1 cellular context compared by ENCODE assay signal in the genomic region with DNA sequence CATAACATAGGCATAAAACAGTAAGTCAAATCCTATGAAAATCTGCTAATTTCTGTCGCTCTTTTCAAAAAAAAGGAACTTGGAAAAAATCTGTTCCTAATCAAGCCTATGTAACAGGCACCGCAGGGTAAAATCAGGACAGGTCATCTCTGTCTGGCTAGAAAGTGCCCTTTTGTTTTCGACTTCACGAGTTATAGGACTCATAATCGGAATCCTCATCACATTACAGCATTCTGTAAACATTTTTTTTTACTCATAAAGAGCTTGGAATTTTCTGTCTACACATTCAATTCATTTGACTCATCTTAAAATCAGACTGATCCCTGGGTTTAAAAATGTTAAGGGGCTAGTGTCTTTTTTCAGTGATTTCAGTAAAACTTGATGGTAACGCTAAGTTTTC.
TF ChIP-seq lines count a peak whose summit lies in the region.

No MANE protein-coding gene starts in this region.

TF ChIP-seq in GM23338, 12 proteins besides CTCF, POLR2A, EP300 and RAD21 (continued from another document):
- TF ChIP-seq, protein P1, sequence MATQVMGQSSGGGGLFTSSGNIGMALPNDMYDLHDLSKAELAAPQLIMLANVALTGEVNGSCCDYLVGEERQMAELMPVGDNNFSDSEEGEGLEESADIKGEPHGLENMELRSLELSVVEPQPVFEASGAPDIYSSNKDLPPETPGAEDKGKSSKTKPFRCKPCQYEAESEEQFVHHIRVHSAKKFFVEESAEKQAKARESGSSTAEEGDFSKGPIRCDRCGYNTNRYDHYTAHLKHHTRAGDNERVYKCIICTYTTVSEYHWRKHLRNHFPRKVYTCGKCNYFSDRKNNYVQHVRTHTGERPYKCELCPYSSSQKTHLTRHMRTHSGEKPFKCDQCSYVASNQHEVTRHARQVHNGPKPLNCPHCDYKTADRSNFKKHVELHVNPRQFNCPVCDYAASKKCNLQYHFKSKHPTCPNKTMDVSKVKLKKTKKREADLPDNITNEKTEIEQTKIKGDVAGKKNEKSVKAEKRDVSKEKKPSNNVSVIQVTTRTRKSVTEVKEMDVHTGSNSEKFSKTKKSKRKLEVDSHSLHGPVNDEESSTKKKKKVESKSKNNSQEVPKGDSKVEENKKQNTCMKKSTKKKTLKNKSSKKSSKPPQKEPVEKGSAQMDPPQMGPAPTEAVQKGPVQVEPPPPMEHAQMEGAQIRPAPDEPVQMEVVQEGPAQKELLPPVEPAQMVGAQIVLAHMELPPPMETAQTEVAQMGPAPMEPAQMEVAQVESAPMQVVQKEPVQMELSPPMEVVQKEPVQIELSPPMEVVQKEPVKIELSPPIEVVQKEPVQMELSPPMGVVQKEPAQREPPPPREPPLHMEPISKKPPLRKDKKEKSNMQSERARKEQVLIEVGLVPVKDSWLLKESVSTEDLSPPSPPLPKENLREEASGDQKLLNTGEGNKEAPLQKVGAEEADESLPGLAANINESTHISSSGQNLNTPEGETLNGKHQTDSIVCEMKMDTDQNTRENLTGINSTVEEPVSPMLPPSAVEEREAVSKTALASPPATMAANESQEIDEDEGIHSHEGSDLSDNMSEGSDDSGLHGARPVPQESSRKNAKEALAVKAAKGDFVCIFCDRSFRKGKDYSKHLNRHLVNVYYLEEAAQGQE (IDR thresholded peaks at IDR 0.05; ENCODE audit: unreplicated experiment): no peak
- TF ChIP-seq CREB1 (CRISPR knock-in tag; IDR thresholded peaks at IDR 0.05; ENCODE audit: low read depth): no peak
- TF ChIP-seq EZH2phosphoT487 (IDR thresholded peaks at IDR 0.05; ENCODE audit: unreplicated experiment): no peak
- no peak for TF ChIP-seq NANOG (IDR thresholded peaks at IDR 0.05; ENCODE audit: borderline replicate concordance)
- TF ChIP-seq JUNB (IDR thresholded peaks at IDR 0.05; ENCODE audit: unreplicated experiment): no peak
- TF ChIP-seq, protein P2, sequence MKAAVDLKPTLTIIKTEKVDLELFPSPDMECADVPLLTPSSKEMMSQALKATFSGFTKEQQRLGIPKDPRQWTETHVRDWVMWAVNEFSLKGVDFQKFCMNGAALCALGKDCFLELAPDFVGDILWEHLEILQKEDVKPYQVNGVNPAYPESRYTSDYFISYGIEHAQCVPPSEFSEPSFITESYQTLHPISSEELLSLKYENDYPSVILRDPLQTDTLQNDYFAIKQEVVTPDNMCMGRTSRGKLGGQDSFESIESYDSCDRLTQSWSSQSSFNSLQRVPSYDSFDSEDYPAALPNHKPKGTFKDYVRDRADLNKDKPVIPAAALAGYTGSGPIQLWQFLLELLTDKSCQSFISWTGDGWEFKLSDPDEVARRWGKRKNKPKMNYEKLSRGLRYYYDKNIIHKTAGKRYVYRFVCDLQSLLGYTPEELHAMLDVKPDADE (IDR thresholded peaks at IDR 0.05): no peak
- TF ChIP-seq ZNF114 (CRISPR knock-in tag; IDR thresholded peaks at IDR 0.05): no peak
- no peak for TF ChIP-seq EZH2 (IDR thresholded peaks at IDR 0.05; ENCODE audit: low read depth, unreplicated experiment)
TF ChIP-seq in GM23338: peak in this region for 0.
